Comparison of ENCODE assay signal across 24 cellular contexts in genomic region chr17:41054025-41054424, GRCh38. TPM values are rescaled to one million over a fixed set of nuclear protein-coding genes. Genes with fewer than 3 reads are reported as not detected.
"Had no signal": no experiment of that assay in that cellular context is flagged by ENCODE, and none has a peak within 500 bp of the region (broad histone marks: within the 10 kb centered on the region; RNA-seq: fewer than 3 reads in every experiment).

No MANE protein-coding gene starts in this region.

- H3K4me2 ChIP-seq: KMS-11 had no signal

- DNase-seq: NCI-H1092, NCI-H1105 treated with DMSO at 0.1 percent for 48 hours, NCI-H1417 treated with DMSO at 0.1 percent for 48 hours, NCI-H146, NCI-H187, NCI-H2029, NCI-H2081 treated with DMSO at 0.1 percent for 48 hours, NCI-H2171, NCI-H226, NCI-H446, NCI-H510A, NCI-H524 treated with DMSO at 0.1 percent for 48 hours, NCI-H69, NCI-H774, Right ventricle myocardium superior, RPMI8226, SIG-M5 had no signal

- H3K27me3 ChIP-seq: SJSA1 had no signal

- ATAC-seq: K562 had no signal

- H3K9ac ChIP-seq: KMS-11 had no signal

- H3K9me3 ChIP-seq: SJSA1 had no signal

- H3K4me3 ChIP-seq: K562, SJSA1, SK-N-MC had no signal

- H3K36me3 ChIP-seq: SJSA1 had no signal

- H3K27ac ChIP-seq: KMS-11, SJSA1, SK-N-MC had no signal

RNA-seq across cellular contexts. Expression of gene KRTAP2-2, which starts 1.0 kb away (rescaled TPM):
- total RNA-seq: HT-29, K562, LHCN-M2, MCF 10A, Right ventricle myocardium superior, SJSA1 had no signal
- polyA plus RNA-seq: K562 had no signal

RNA-seq across cellular contexts. Expression of gene KRTAP2-3, which starts 5.9 kb away (rescaled TPM):
- total RNA-seq: HT-29, K562, MCF 10A, Right ventricle myocardium superior, SJSA1 had no signal
- polyA plus RNA-seq: K562 had no signal

RNA-seq across cellular contexts. Expression of gene KRTAP2-1, which starts 6.9 kb away (rescaled TPM):
- total RNA-seq: HT-29, K562, LHCN-M2, MCF 10A, Right ventricle myocardium superior, SJSA1 had no signal
- polyA plus RNA-seq: K562 had no signal

RNA-seq across cellular contexts. Expression of gene KRTAP2-4, which starts 11.7 kb away (rescaled TPM):
- total RNA-seq: HT-29, K562, LHCN-M2, MCF 10A, Right ventricle myocardium superior, SJSA1 had no signal
- polyA plus RNA-seq: K562 had no signal

RNA-seq across cellular contexts. Expression of gene KRTAP1-1, which starts 12.8 kb away (rescaled TPM):
- total RNA-seq: K562, LHCN-M2, MCF 10A, Right ventricle myocardium superior, SJSA1 had no signal
- polyA plus RNA-seq: K562 had no signal
